In the genomic region with DNA sequence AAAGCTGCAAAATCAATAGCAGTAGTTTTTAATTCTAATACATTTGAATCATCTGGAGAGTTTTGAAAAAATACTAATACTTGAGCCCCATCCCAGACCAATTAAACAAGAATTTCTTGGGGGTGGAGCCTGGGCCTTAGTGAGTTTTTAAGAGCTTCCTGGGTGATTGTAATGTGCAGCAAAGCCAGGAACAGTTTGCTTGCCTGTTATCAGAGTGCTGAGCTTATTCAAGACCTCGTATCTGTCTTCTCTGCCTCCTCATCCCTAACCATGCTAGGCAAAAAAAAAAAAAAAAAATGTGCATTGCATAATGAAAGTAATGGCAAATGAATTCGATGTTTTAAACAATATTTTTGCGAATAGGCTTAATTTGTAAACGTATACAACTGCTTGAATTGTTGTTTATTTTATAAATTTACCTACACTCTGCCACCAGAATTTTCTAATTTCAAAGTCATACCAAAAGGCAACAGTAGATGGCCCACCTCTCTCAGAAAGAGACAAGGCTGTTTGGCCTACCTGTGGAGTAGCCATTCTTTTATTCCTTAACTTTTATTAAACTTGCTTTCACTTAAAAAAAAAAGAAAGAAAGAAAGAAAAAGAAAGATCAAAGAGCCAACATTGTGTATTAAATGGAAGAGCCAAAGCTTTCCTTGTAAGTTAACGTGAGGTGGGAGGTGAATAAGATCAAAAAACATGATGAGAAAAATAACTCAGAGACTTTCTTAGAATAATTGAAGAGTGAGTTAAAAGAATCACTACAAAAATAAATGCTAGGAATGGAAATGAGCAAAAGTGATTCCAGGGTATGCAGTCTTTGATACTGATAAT, we compare ENCODE assay signal across 8 cellular contexts. TPM values are rescaled to one million over a fixed set of nuclear protein-coding genes. Genes with fewer than 3 reads are reported as not detected.
DNase-seq lines count a peak whose midpoint lies in the region; ATAC-seq, FAIRE-seq and TF ChIP-seq lines count a peak whose summit lies in the region.

No MANE protein-coding gene starts in this region.

- ATAC-seq in natural killer cell (peak; percentile 57 to 72 (median 57)), HG02852 (IDR thresholded peaks at IDR 0.05; ENCODE audit: unreplicated experiment) (no peak)

- H3K27me3 ChIP-seq in breast epithelium = no peaks in the 10 kb centered on the region

- H3K4me1 Mint-ChIP-seq in CD14-positive monocyte = peaks cover 51% of the 10 kb centered on the region
- H3K4me1 Mint-ChIP-seq in natural killer cell = peaks cover 6 to 18% of the 10 kb centered on the region in 2 donors

- intact Hi-C loops in CD14-positive monocyte (cut with micrococcal nuclease) = loop anchor here (10.0 kb wide), 2 partner anchors 270 to 280 kb away; no protein-coding TSS in a partner anchor
- intact Hi-C loops in breast epithelium (cut with DNase I; ENCODE audit: low total_unique reads) = no loop called here
- intact Hi-C loops in natural killer cell (cut with micrococcal nuclease) = loop anchor here (1.0 to 5.0 kb wide), 2 partner anchors 37 to 278 kb away; a partner anchor contains a TSS

- H3K4me3 ChIP-seq in breast epithelium = no peak overlapping the region

- H3K9me3 Mint-ChIP-seq in CD14-positive monocyte (no peaks in the 10 kb centered on the region), natural killer cell (no peaks in the 10 kb centered on the region)

- H3K36me3 Mint-ChIP-seq in CD14-positive monocyte (no peaks in the 10 kb centered on the region), natural killer cell (no peaks in the 10 kb centered on the region)

- no peak for TF ChIP-seq POLR2A in breast epithelium (IDR thresholded peaks at IDR 0.05)

- DNase-seq in CD14-positive monocyte (ENCODE audit: low spot score) (no peak), GM18507 (ENCODE audit: extremely low spot score, insufficient read length, low read depth) (no peak), NCI-H774 (lab: John Stamatoyannopoulos, UW) (peak; percentile 39), breast epithelium (ENCODE audit: low spot score in 2 of 2) (no peak), natural killer cell (no peak), AG08396 (ENCODE audit: low spot score) (no peak)
- DNase-seq in activated CD4-positive, CD25-positive, alpha-beta regulatory T cell (lab: John Stamatoyannopoulos, UW) = no peak

- H3K27ac Mint-ChIP-seq in CD14-positive monocyte = peak overlapping the region; percentile 54 to 93 (median 84)
- peak overlapping the region; percentile 51 to 80 for H3K27ac Mint-ChIP-seq in natural killer cell

- H3K4me1 ChIP-seq in breast epithelium = no peaks in the 10 kb centered on the region

- H3K36me3 ChIP-seq in breast epithelium = no peaks in the 10 kb centered on the region

- H3K27ac ChIP-seq in breast epithelium = no peak overlapping the region

- FAIRE-seq in GM18507 (lab: Jason Lieb, UNC) = peak; percentile 48

- peak overlapping the region; percentile 71 to 89 for H3K4me3 Mint-ChIP-seq in CD14-positive monocyte
- H3K4me3 Mint-ChIP-seq in natural killer cell = peak overlapping the region; percentile 77

- TF ChIP-seq CTCF in CD14-positive monocyte (IDR thresholded peaks at IDR 0.05) (peak; percentile 82), breast epithelium (IDR thresholded peaks at IDR 0.05) (peak in 2 of 3 donors; percentile 49 to 60), natural killer cell (IDR thresholded peaks at IDR 0.05) (peak; percentile 66)

- no peaks in the 10 kb centered on the region for H3K9me3 ChIP-seq in breast epithelium

- H3K27me3 Mint-ChIP-seq in CD14-positive monocyte (ENCODE audit: low read depth in 3 of 3) (no peaks in the 10 kb centered on the region), natural killer cell (ENCODE audit: low read depth in 2 of 2) (no peaks in the 10 kb centered on the region)

RNA-seq across cellular contexts. Expression of a gene that starts 36.2 kb away (rescaled TPM):
- 1 to 10 TPM; 1.7 to 2.2 TPM for polyA plus RNA-seq in CD14-positive monocyte
- total RNA-seq in breast epithelium = 10 to 100 TPM in 2 of 3 donors, 1 to 10 TPM in 1; 1.1 to 61.9 (median 37.0) TPM
- 1 to 10 TPM in 2 of 3 donors, under 1 TPM in 1; 0.40 to 3.5 (median 1.3) TPM for total RNA-seq in natural killer cell
